Comparison of ENCODE assay signal across 9 cellular contexts in genomic region chr13:101149735-101150380, GRCh38.
DNase-seq lines count a peak whose midpoint lies in the region; ATAC-seq, FAIRE-seq and TF ChIP-seq lines count a peak whose summit lies in the region.
"Had no signal": no experiment of that assay in that cellular context is flagged by ENCODE, and none has a peak within 500 bp of the region (broad histone marks: within the 10 kb centered on the region; RNA-seq: fewer than 3 reads in every experiment).

No MANE protein-coding gene starts in this region.

- H3K36me3 Mint-ChIP-seq in neural crest cell (ENCODE audit: low read depth) = no peaks in the 10 kb centered on the region
- H3K36me3 Mint-ChIP-seq in activated T-helper 1 cell treated with anti-CD3 and anti-CD28 coated beads, Interleukin-12 subunit alpha, Interleukin-12 subunit beta, Interleukin-2, Interleukin-4 antibody, amounts not matched to agents 30 ng/mL and 10 ng/mL and 1 ng/mL, durations not matched to agents 14 hours and 24 hours and 36 hours (ENCODE audit: low read depth) = no peaks in the 10 kb centered on the region
- H3K36me3 Mint-ChIP-seq in immature natural killer cell = no peaks in the 10 kb centered on the region

- no peaks in the 10 kb centered on the region for H3K79me2 ChIP-seq in K562 (ENCODE audit: control insufficient read depth, insufficient read depth, low read length)

- H3K27me3 ChIP-seq in K562 (ENCODE audit: control insufficient read depth in 2 of 2, insufficient read depth in 2 of 2, low read length in 2 of 2) = no peaks in the 10 kb centered on the region

- no peak overlapping the region for H3K4me3 ChIP-seq in K562

- no peak overlapping the region for H3K9ac ChIP-seq in K562 (ENCODE audit: insufficient read depth in 1 of 2, low read depth in 2 of 2, low read length in 2 of 2)

- no peaks in the 10 kb centered on the region for H3K9me1 ChIP-seq in K562 (ENCODE audit: control insufficient read depth, insufficient read depth, low read length)

- 0 out of 3 replicates have a peak, but pooled peaks have one; percentile 53 for ATAC-seq in K562
- ATAC-seq in GM21515 (IDR thresholded peaks at IDR 0.05; ENCODE audit: unreplicated experiment) = no peak

- no peak for TF ChIP-seq EP300 in K562 (IDR thresholded peaks at IDR 0.05; ENCODE audit: low read length)

- in situ Hi-C loops in K562 (cut with MboI) = loop anchor here (25.0 kb wide), 1 partner anchor 1412 kb away; no protein-coding TSS in a partner anchor

- intact Hi-C loops in K562 (cut with micrococcal nuclease) = loop anchor here (5.0 kb wide), 3 partner anchors 1407 to 1572 kb away; no protein-coding TSS in a partner anchor
- intact Hi-C loops in activated T-helper 1 cell treated with anti-CD3 and anti-CD28 coated beads, Interleukin-12 subunit alpha, Interleukin-12 subunit beta, Interleukin-2, Interleukin-4 antibody, amounts not matched to agents 30 ng/mL and 10 ng/mL and 1 ng/mL, durations not matched to agents 14 hours and 24 hours and 36 hours (cut with micrococcal nuclease) = no loop called here

- no peak for TF ChIP-seq POLR2A in K562 (conservative IDR thresholded peaks at IDR 0.05)

- H3K4me1 ChIP-seq in K562 (replicated peaks in 1 of 2; ENCODE audit: control insufficient read depth in 2 of 2, insufficient read depth in 2 of 2, low read length in 2 of 2) = no peaks in the 10 kb centered on the region

- H3K9me3 ChIP-seq in K562 (replicated peaks; ENCODE audit: control insufficient read depth, insufficient read depth, low read depth, low read length) = no peaks in the 10 kb centered on the region

- TF ChIP-seq RAD21 in K562 (CRISPR knock-in tag; conservative IDR thresholded peaks at IDR 0.05 in 1 of 2, IDR thresholded peaks at IDR 0.05 in 1 of 2) = no peak

- peak; percentile 44 for DNase-seq in EH (ENCODE audit: low read depth)
- DNase-seq in LHCN-M2 (ENCODE audit: low read depth) = peak; percentile 73
- DNase-seq in K562 (ENCODE audit: extremely low read depth in 1 of 4, low spot score in 3 of 4) = peak in 1 of 4 experiments; percentile 2
- no peak for DNase-seq in neural crest cell (ENCODE audit: low read depth, low spot score)
- no peak for DNase-seq in glomerular visceral epithelial cell (ENCODE audit: extremely low spot score)
- DNase-seq in activated T-helper 1 cell treated with anti-CD3 and anti-CD28 coated beads, Interleukin-12 subunit alpha, Interleukin-12 subunit beta, Interleukin-2, Interleukin-4 antibody, amounts not matched to agents 30 ng/mL and 10 ng/mL and 1 ng/mL, durations not matched to agents 14 hours and 24 hours and 36 hours (ENCODE audit: low spot score) = no peak
- no peak for DNase-seq in immature natural killer cell
- DNase-seq: stimulated activated CD4-positive, alpha-beta T cell treated with anti-CD3 and anti-CD28 coated beads, Interleukin-15, amount 100 ng/mL, for 24 hours had no signal

- WGBS in K562 (ENCODE audit: insufficient coverage, low coverage, missing lambda C conversion rate) = 2% methylated on average over 6 of the region's 9 CpGs

- no peak overlapping the region for H2AFZ ChIP-seq in K562 (ENCODE audit: low read depth, low read length)

- H3K4me3 Mint-ChIP-seq in neural crest cell (no peak overlapping the region), immature natural killer cell (no peak overlapping the region)
- H3K4me3 Mint-ChIP-seq in activated T-helper 1 cell treated with anti-CD3 and anti-CD28 coated beads, Interleukin-12 subunit alpha, Interleukin-12 subunit beta, Interleukin-2, Interleukin-4 antibody, amounts not matched to agents 30 ng/mL and 10 ng/mL and 1 ng/mL, durations not matched to agents 14 hours and 24 hours and 36 hours = no peak overlapping the region

- no peaks in the 10 kb centered on the region for H4K20me1 ChIP-seq in K562 (replicated peaks; ENCODE audit: control insufficient read depth, insufficient read depth, low read length)

- no peak overlapping the region for H3K27ac ChIP-seq in K562 (ENCODE audit: extremely low read depth, low read depth, low read length)

- H3K9me3 Mint-ChIP-seq in neural crest cell = no peaks in the 10 kb centered on the region
- H3K9me3 Mint-ChIP-seq in activated T-helper 1 cell treated with anti-CD3 and anti-CD28 coated beads, Interleukin-12 subunit alpha, Interleukin-12 subunit beta, Interleukin-2, Interleukin-4 antibody, amounts not matched to agents 30 ng/mL and 10 ng/mL and 1 ng/mL, durations not matched to agents 14 hours and 24 hours and 36 hours = no peaks in the 10 kb centered on the region
- no peaks in the 10 kb centered on the region for H3K9me3 Mint-ChIP-seq in immature natural killer cell

- no peak overlapping the region for H3K4me2 ChIP-seq in K562 (ENCODE audit: insufficient read depth, low read length)

- TF ChIP-seq CTCF in K562 (IDR thresholded peaks at IDR 0.05 in 2 of 3, conservative IDR thresholded peaks at IDR 0.05 in 1 of 3; ENCODE audit: insufficient read depth in 2 of 3, low read depth in 1 of 3, low read length in 3 of 3) = 0 out of 6 replicates have a peak, but pooled peaks of 1 of the 3 experiments have one; percentile 9
- peak; percentile 50 for TF ChIP-seq CTCF in neural crest cell (conservative IDR thresholded peaks at IDR 0.05)

- peaks cover 14% of the 10 kb centered on the region for H3K4me1 Mint-ChIP-seq in neural crest cell
- H3K4me1 Mint-ChIP-seq in activated T-helper 1 cell treated with anti-CD3 and anti-CD28 coated beads, Interleukin-12 subunit alpha, Interleukin-12 subunit beta, Interleukin-2, Interleukin-4 antibody, amounts not matched to agents 30 ng/mL and 10 ng/mL and 1 ng/mL, durations not matched to agents 14 hours and 24 hours and 36 hours (ENCODE audit: low read depth) = no peaks in the 10 kb centered on the region
- no peaks in the 10 kb centered on the region for H3K4me1 Mint-ChIP-seq in immature natural killer cell

- no peaks in the 10 kb centered on the region for H3K36me3 ChIP-seq in K562 (ENCODE audit: control insufficient read depth, insufficient read depth, low read length)

- CTCF ChIA-PET in K562 (lab: Yijun Ruan, JAX; ENCODE audit: low intra/inter-chr PET ratio) = no interaction called here

- H3K27me3 Mint-ChIP-seq in neural crest cell (ENCODE audit: low read depth) = peaks cover 25% of the 10 kb centered on the region
- H3K27me3 Mint-ChIP-seq in activated T-helper 1 cell treated with anti-CD3 and anti-CD28 coated beads, Interleukin-12 subunit alpha, Interleukin-12 subunit beta, Interleukin-2, Interleukin-4 antibody, amounts not matched to agents 30 ng/mL and 10 ng/mL and 1 ng/mL, durations not matched to agents 14 hours and 24 hours and 36 hours (ENCODE audit: insufficient read depth) = peaks cover 16% of the 10 kb centered on the region
- peaks cover 2 to 11% (median 4%) of the 10 kb centered on the region in 3 donors for H3K27me3 Mint-ChIP-seq in immature natural killer cell (ENCODE audit: low read depth in 3 of 3)

- FAIRE-seq in K562 (lab: Jason Lieb, UNC) = no peak

- POLR2A ChIA-PET in K562 (lab: Yijun Ruan, JAX) = no interaction called here

- H3K27ac Mint-ChIP-seq in neural crest cell (ENCODE audit: unreplicated experiment) (no peak overlapping the region), immature natural killer cell (no peak overlapping the region)
- no peak overlapping the region for H3K27ac Mint-ChIP-seq in activated T-helper 1 cell treated with anti-CD3 and anti-CD28 coated beads, Interleukin-12 subunit alpha, Interleukin-12 subunit beta, Interleukin-2, Interleukin-4 antibody, amounts not matched to agents 30 ng/mL and 10 ng/mL and 1 ng/mL, durations not matched to agents 14 hours and 24 hours and 36 hours

- BruUV-seq in K562 (replicated peaks; lab: Mats Ljungman, UMichigan) = no TSS peak

TF ChIP-seq in K562, 482 proteins besides CTCF, POLR2A, EP300 and RAD21:
- no peak for TF ChIP-seq JUN (IDR thresholded peaks at IDR 0.05; ENCODE audit: borderline replicate concordance, low read depth, low read length)
- no peak for TF ChIP-seq JUN (CRISPR knock-in tag; IDR thresholded peaks at IDR 0.05; ENCODE audit: borderline replicate concordance)
- TF ChIP-seq SREBF2 (CRISPR knock-in tag; IDR thresholded peaks at IDR 0.05) = no peak
- no peak for TF ChIP-seq ZNF311 (CRISPR knock-in tag; IDR thresholded peaks at IDR 0.05)
- TF ChIP-seq E2F8 (IDR thresholded peaks at IDR 0.05; ENCODE audit: low read depth, partially characterized antibody) = no peak
- no peak for TF ChIP-seq ZBED1 (IDR thresholded peaks at IDR 0.05)
- no peak for TF ChIP-seq ZNF184 (CRISPR knock-in tag; IDR thresholded peaks at IDR 0.05)
- no peak for TF ChIP-seq SMAD1 (IDR thresholded peaks at IDR 0.05; ENCODE audit: low read depth, low read length, partially characterized antibody)
- TF ChIP-seq LEF1 (IDR thresholded peaks at IDR 0.05) = no peak
- no peak for TF ChIP-seq ZBTB17 (CRISPR knock-in tag; IDR thresholded peaks at IDR 0.05)
- TF ChIP-seq ZBTB1 (CRISPR knock-in tag; IDR thresholded peaks at IDR 0.05; ENCODE audit: borderline replicate concordance, low read depth) = no peak
- no peak for TF ChIP-seq GABPB1 (CRISPR knock-in tag; IDR thresholded peaks at IDR 0.05)
- no peak for TF ChIP-seq ZNF12 (CRISPR knock-in tag; IDR thresholded peaks at IDR 0.05)
- TF ChIP-seq ZNF561 (CRISPR knock-in tag; conservative IDR thresholded peaks at IDR 0.05) = no peak
- no peak for TF ChIP-seq HNRNPLL (IDR thresholded peaks at IDR 0.05; ENCODE audit: low read depth, low read length, poor library complexity, severe bottlenecking)
TF ChIP-seq in K562: peak in this region for 0.

Comparison
In these comparisons a context has a peak if more than half of its experiments do, and no peak if none do; other contexts are left out.
1. DNase-seq: peak in EH (single experiment) and LHCN-M2 (single experiment); none in neural crest cell (single experiment), glomerular visceral epithelial cell (single experiment), activated T-helper 1 cell treated with anti-CD3 and anti-CD28 coated beads, Interleukin-12 subunit alpha, Interleukin-12 subunit beta, Interleukin-2, Interleukin-4 antibody, amounts not matched to agents 30 ng/mL and 10 ng/mL and 1 ng/mL, durations not matched to agents 14 hours and 24 hours and 36 hours (single experiment) and immature natural killer cell (0 of 3).